17 cellular contexts compared by ENCODE assay signal in the genomic region with DNA sequence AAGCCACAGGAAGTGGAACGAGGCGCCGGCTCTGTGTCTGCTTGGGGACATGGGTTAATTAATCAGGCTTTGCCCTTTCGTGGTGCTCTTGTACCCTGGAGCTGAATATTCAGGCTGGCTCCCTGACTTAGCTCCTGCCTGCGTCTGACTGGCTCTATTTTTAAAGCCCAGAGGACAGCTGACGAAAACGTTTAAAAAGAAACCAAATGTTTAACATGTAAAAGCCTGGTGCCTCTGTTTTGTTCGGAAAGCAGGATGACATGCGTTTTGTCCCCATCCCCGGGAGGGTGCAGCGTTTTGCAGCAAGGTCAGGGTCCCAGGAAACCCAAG.
DNase-seq lines count a peak whose midpoint lies in the region; ATAC-seq and TF ChIP-seq lines count a peak whose summit lies in the region.
"Had no signal": no experiment of that assay in that cellular context is flagged by ENCODE, and none has a peak within 500 bp of the region (broad histone marks: within the 10 kb centered on the region; RNA-seq: fewer than 3 reads in every experiment).

No MANE protein-coding gene starts in this region.

- no peaks in the 10 kb centered on the region for H3K9me2 ChIP-seq in GM23248 (ENCODE audit: insufficient read depth)

- WGBS in GM23248 (ENCODE audit: low coverage in 1 of 2, low lambda C conversion rate in 2 of 2, missing lambda C conversion rate in 2 of 2), 2 experiments, result 28 to 30% methylated on average over 11 of the region's 11 CpGs

- peaks cover 5% of the 10 kb centered on the region for H3K27me3 Mint-ChIP-seq in activated T-cell treated with anti-CD3 and anti-CD28 coated beads, Interleukin-2, amount 50 U/mL, for 72 hours (ENCODE audit: low read depth)

- no peak overlapping the region for H3K27ac ChIP-seq in GM23248
- H3K27ac ChIP-seq in SJCRH30, result peak overlapping the region; percentile 1; the same call in 1 of the 2 replicates
- peak overlapping the region; percentile 27 to 29 for H3K27ac ChIP-seq in right atrium auricular region
- H3K27ac ChIP-seq in foreskin keratinocyte, result no peak overlapping the region
- H3K27ac ChIP-seq: BLaER1 treated with 17β-estradiol and CSF1 and Interleukin-3, amounts not matched to agents 10 nM and 100 nM had no signal

- peaks cover 0 to 2% of the 10 kb centered on the region in 2 donors for H3K36me3 Mint-ChIP-seq in activated T-cell treated with anti-CD3 and anti-CD28 coated beads, Interleukin-2, amount 50 U/mL, for 72 hours (ENCODE audit: insufficient read depth in 2 of 2)

- TF ChIP-seq CTCF in right atrium auricular region (IDR thresholded peaks at IDR 0.05), result no peak
- TF ChIP-seq CTCF in foreskin keratinocyte (conservative IDR thresholded peaks at IDR 0.05), result no peak

- H4K20me1 ChIP-seq in GM23248 (ENCODE audit: insufficient read depth), result no peaks in the 10 kb centered on the region
- H4K20me1 ChIP-seq: BLaER1 treated with 17β-estradiol and CSF1 and Interleukin-3, amounts not matched to agents 10 nM and 100 nM had no signal

- H3K36me3 ChIP-seq in GM23248 (ENCODE audit: low read depth) (no peaks in the 10 kb centered on the region), SJCRH30 (no peaks in the 10 kb centered on the region), right atrium auricular region (no peaks in the 10 kb centered on the region)
- H3K36me3 ChIP-seq: BLaER1 treated with 17β-estradiol and CSF1 and Interleukin-3, amounts not matched to agents 10 nM and 100 nM had no signal

- H3K27me3 ChIP-seq in GM23248 (replicated peaks; ENCODE audit: insufficient read depth) (no peaks in the 10 kb centered on the region), SJCRH30 (no peaks in the 10 kb centered on the region), right atrium auricular region (no peaks in the 10 kb centered on the region), foreskin keratinocyte (peaks cover 34% of the 10 kb centered on the region)
- H3K27me3 ChIP-seq: BLaER1 treated with 17β-estradiol and CSF1 and Interleukin-3, amounts not matched to agents 10 nM and 100 nM had no signal

- no peak overlapping the region for H3K4me2 ChIP-seq in GM23248 (ENCODE audit: unreplicated experiment)
- H3K4me2 ChIP-seq: BLaER1 treated with 17β-estradiol and CSF1 and Interleukin-3, amounts not matched to agents 10 nM and 100 nM had no signal

- no peaks in the 10 kb centered on the region for H3K4me1 Mint-ChIP-seq in activated T-cell treated with anti-CD3 and anti-CD28 coated beads, Interleukin-2, amount 50 U/mL, for 72 hours (ENCODE audit: low read depth)
- H3K4me1 Mint-ChIP-seq: activated CD4-positive, alpha-beta T cell treated with anti-CD3 and anti-CD28 coated beads, Interleukin-2, amount 10 ng/mL, durations not matched to agents 24 days and 14 days; activated naive CD8-positive, alpha-beta T cell treated with anti-CD3 and anti-CD28 coated beads, Interleukin-2, amount 50 U/mL, for 24 hours; naive B cell had no signal

- peaks cover 0 to 2% of the 10 kb centered on the region in 2 donors for H3K9me3 Mint-ChIP-seq in activated T-cell treated with anti-CD3 and anti-CD28 coated beads, Interleukin-2, amount 50 U/mL, for 72 hours
- H3K9me3 Mint-ChIP-seq: activated CD4-positive, alpha-beta T cell treated with anti-CD3 and anti-CD28 coated beads, Interleukin-2, amount 10 ng/mL, durations not matched to agents 24 days and 14 days had no signal

- ATAC-seq in sciatic nerve, result no peak
- no peak for ATAC-seq in HG03521 (IDR thresholded peaks at IDR 0.05; ENCODE audit: unreplicated experiment)
- ATAC-seq in foreskin keratinocyte, result no peak
- no peak for ATAC-seq in activated T-cell treated with anti-CD3 and anti-CD28 coated beads, Interleukin-2, amount 50 U/mL, for 72 hours (replicated peaks in 1 of 2)

- no peaks in the 10 kb centered on the region for H3K79me2 ChIP-seq in GM23248 (ENCODE audit: insufficient read depth)

- H3K4me1 ChIP-seq in GM23248 (ENCODE audit: insufficient read depth) (no peaks in the 10 kb centered on the region), SJCRH30 (peaks cover 17% of the 10 kb centered on the region), right atrium auricular region (peaks cover 0 to 7% of the 10 kb centered on the region in 2 donors), foreskin keratinocyte (no peaks in the 10 kb centered on the region)

- in situ Hi-C loops in GM23248 (cut with MboI), result no loop called here

- intact Hi-C loops in sciatic nerve (cut with DNase I), result no loop called here

- H3K27ac Mint-ChIP-seq in activated T-cell treated with anti-CD3 and anti-CD28 coated beads, Interleukin-2, amount 50 U/mL, for 72 hours, result no peak overlapping the region
- H3K27ac Mint-ChIP-seq: activated CD4-positive, alpha-beta T cell treated with anti-CD3 and anti-CD28 coated beads, Interleukin-2, amount 10 ng/mL, durations not matched to agents 24 days and 14 days; activated naive CD8-positive, alpha-beta T cell treated with anti-CD3 and anti-CD28 coated beads, Interleukin-2, amount 50 U/mL, for 24 hours had no signal

- no peak overlapping the region for H3K4me3 Mint-ChIP-seq in activated T-cell treated with anti-CD3 and anti-CD28 coated beads, Interleukin-2, amount 50 U/mL, for 72 hours
- H3K4me3 Mint-ChIP-seq: activated CD4-positive, alpha-beta T cell treated with anti-CD3 and anti-CD28 coated beads, Interleukin-2, amount 10 ng/mL, durations not matched to agents 24 days and 14 days; activated naive CD8-positive, alpha-beta T cell treated with anti-CD3 and anti-CD28 coated beads, Interleukin-2, amount 50 U/mL, for 24 hours; naive B cell had no signal

- no peaks in the 10 kb centered on the region for H3F3A ChIP-seq in GM23248 (ENCODE audit: insufficient read depth)

- H3K4me3 ChIP-seq in GM23248 (no peak overlapping the region), SJCRH30 (peak overlapping the region; percentile 27), right atrium auricular region (no peak overlapping the region)
- H3K4me3 ChIP-seq: BLaER1 treated with 17β-estradiol and CSF1 and Interleukin-3, amounts not matched to agents 10 nM and 100 nM had no signal

- H2AFZ ChIP-seq in GM23248, result peak overlapping the region; percentile 64

- 0 out of 2 replicates have a peak overlapping the region, but pooled peaks have one; percentile 18 for H3K9ac ChIP-seq in GM23248
- H3K9ac ChIP-seq: BLaER1 treated with 17β-estradiol and CSF1 and Interleukin-3, amounts not matched to agents 10 nM and 100 nM had no signal

- DNase-seq in GM23248 (no peak), SJCRH30 (peak; percentile 59 to 70), right atrium auricular region (ENCODE audit: low spot score) (no peak), sciatic nerve (ENCODE audit: low spot score) (peak; percentile 46), foreskin keratinocyte (no peak)
- no peak for DNase-seq in stimulated activated CD4-positive, alpha-beta T cell treated with anti-CD3 and anti-CD28 coated beads, Interleukin-4, amount 100 ng/mL, for 24 hours
- DNase-seq in activated T-cell treated with anti-CD3 and anti-CD28 coated beads, Interleukin-2, amount 50 U/mL, for 72 hours, result no peak
- DNase-seq: activated CD4-positive, alpha-beta T cell treated with anti-CD3 and anti-CD28 coated beads, Interleukin-2, amount 10 ng/mL, durations not matched to agents 24 days and 14 days; activated CD8-positive, alpha-beta memory T cell treated with anti-CD3 and anti-CD28 coated beads, Interleukin-2, amount 50 U/mL, for 4 hours; activated effector memory CD4-positive, alpha-beta T cell treated with Interleukin-2 at 50 U/mL for 16 hours; activated naive CD8-positive, alpha-beta T cell treated with anti-CD3 and anti-CD28 coated beads, Interleukin-2, amount 50 U/mL, for 24 hours; GF-D8; naive B cell; NCI-H226; substantia nigra had no signal

- H3K9me3 ChIP-seq in GM23248 (ENCODE audit: low read depth), result no peaks in the 10 kb centered on the region
- H3K9me3 ChIP-seq in SJCRH30 (replicated peaks), result peaks cover 17% of the 10 kb centered on the region
- no peaks in the 10 kb centered on the region for H3K9me3 ChIP-seq in right atrium auricular region

Comparison
In these comparisons a context has a peak if more than half of its experiments do, and no peak if none do; other contexts are left out.
1. DNase-seq: peak in SJCRH30 (2 of 2) and sciatic nerve (single experiment); none in GM23248 (single experiment), right atrium auricular region (single experiment), stimulated activated CD4-positive, alpha-beta T cell treated with anti-CD3 and anti-CD28 coated beads, Interleukin-4, amount 100 ng/mL, for 24 hours (single experiment), foreskin keratinocyte (0 of 2) and activated T-cell treated with anti-CD3 and anti-CD28 coated beads, Interleukin-2, amount 50 U/mL, for 72 hours (0 of 2).
2. H3K27ac ChIP-seq: peak in SJCRH30 (single experiment) and right atrium auricular region (2 of 2); none in GM23248 (single experiment) and foreskin keratinocyte (single experiment).